21 cellular contexts compared by ENCODE assay signal in the genomic region with DNA sequence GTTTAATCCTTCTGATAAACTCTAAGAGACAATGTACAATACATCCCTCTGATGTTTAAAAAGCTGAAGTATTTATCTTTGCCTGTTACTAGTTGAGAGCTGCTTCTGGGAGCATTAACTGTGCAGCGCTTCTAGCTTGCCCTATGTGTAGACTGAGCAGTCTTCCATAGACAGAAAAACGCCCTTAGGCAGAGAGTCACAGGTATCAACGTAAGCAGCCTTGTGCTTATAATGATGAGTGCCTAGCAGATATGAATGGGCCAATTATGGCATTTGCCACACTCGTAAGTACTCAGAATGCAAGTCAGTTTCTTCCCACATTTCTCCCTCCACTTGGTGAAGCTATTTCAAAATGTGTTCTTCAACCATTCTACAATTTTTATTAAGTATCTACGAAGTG.
"Had no signal": no experiment of that assay in that cellular context is flagged by ENCODE, and none has a peak within 500 bp of the region (broad histone marks: within the 10 kb centered on the region; RNA-seq: fewer than 3 reads in every experiment).

No MANE protein-coding gene starts in this region.

- DNase-seq: effector CD8-positive, alpha-beta T cell; endodermal cell; foreskin fibroblast; gastrocnemius medialis; head of caudate nucleus; left ventricle myocardium superior; lower lobe of right lung; naive thymus-derived CD4-positive, alpha-beta T cell; right lobe of liver; small intestine; stimulated activated CD4-positive, alpha-beta T cell treated with anti-CD3 and anti-CD28 coated beads, Interleukin-15, amount 100 ng/mL, for 24 hours; stimulated activated CD4-positive, alpha-beta T cell treated with anti-CD3 and anti-CD28 coated beads, Interleukin-2, amount 100 ng/mL, for 48 hours; stimulated activated naive B cell treated with anti-CD40 and anti-IgM and Interleukin-4, amounts not matched to agents 10 μg/mL and 1 μg/mL and 100 μg/mL, for 72 hours; upper lobe of right lung; uterus had no signal

- H3K4me3 Mint-ChIP-seq: dendritic cell treated with granulocyte-macrophage colony-stimulating factor and Interleukin-4, amounts not matched to agents 40 ng/mL and 50 ng/mL, for 4 days; endodermal cell; naive thymus-derived CD4-positive, alpha-beta T cell; nephron; neural progenitor cell; stimulated activated naive B cell treated with anti-CD40 and anti-IgM and Interleukin-4, amounts not matched to agents 10 μg/mL and 1 μg/mL and 100 μg/mL, for 72 hours; stimulated activated naive CD8-positive, alpha-beta T cell treated with anti-CD3 and anti-CD28 coated beads, Interleukin-15, Interleukin-2, amounts not matched to agents 100 ng/mL and 50 ng/mL, for 24 hours had no signal

- H3K4me1 Mint-ChIP-seq: endodermal cell; naive thymus-derived CD4-positive, alpha-beta T cell; stimulated activated naive B cell treated with anti-CD40 and anti-IgM and Interleukin-4, amounts not matched to agents 10 μg/mL and 1 μg/mL and 100 μg/mL, for 72 hours had no signal

- ATAC-seq: esophagus mucosa; gastrocnemius medialis; left ventricle myocardium superior; lower lobe of right lung; naive thymus-derived CD4-positive, alpha-beta T cell; right lobe of liver; stimulated activated naive B cell treated with anti-CD40 and anti-IgM and Interleukin-4, amounts not matched to agents 10 μg/mL and 1 μg/mL and 100 μg/mL, for 72 hours; upper lobe of right lung had no signal

- H3K27ac Mint-ChIP-seq: dendritic cell treated with granulocyte-macrophage colony-stimulating factor and Interleukin-4, amounts not matched to agents 40 ng/mL and 50 ng/mL, for 4 days; endodermal cell; naive thymus-derived CD4-positive, alpha-beta T cell; nephron; neural progenitor cell; progenitor cell of endocrine pancreas; stimulated activated naive B cell treated with anti-CD40 and anti-IgM and Interleukin-4, amounts not matched to agents 10 μg/mL and 1 μg/mL and 100 μg/mL, for 72 hours; stimulated activated naive CD8-positive, alpha-beta T cell treated with anti-CD3 and anti-CD28 coated beads, Interleukin-15, Interleukin-2, amounts not matched to agents 100 ng/mL and 50 ng/mL, for 24 hours had no signal

- H3K9me3 Mint-ChIP-seq: dendritic cell treated with granulocyte-macrophage colony-stimulating factor and Interleukin-4, amounts not matched to agents 40 ng/mL and 50 ng/mL, for 4 days; endodermal cell; neural progenitor cell; stimulated activated naive CD8-positive, alpha-beta T cell treated with anti-CD3 and anti-CD28 coated beads, Interleukin-15, Interleukin-2, amounts not matched to agents 100 ng/mL and 50 ng/mL, for 24 hours had no signal

- H3K36me3 Mint-ChIP-seq: naive thymus-derived CD4-positive, alpha-beta T cell; neural progenitor cell; stimulated activated naive B cell treated with anti-CD40 and anti-IgM and Interleukin-4, amounts not matched to agents 10 μg/mL and 1 μg/mL and 100 μg/mL, for 72 hours had no signal

- H3K27me3 Mint-ChIP-seq: dendritic cell treated with granulocyte-macrophage colony-stimulating factor and Interleukin-4, amounts not matched to agents 40 ng/mL and 50 ng/mL, for 4 days; naive thymus-derived CD4-positive, alpha-beta T cell; progenitor cell of endocrine pancreas; stimulated activated naive B cell treated with anti-CD40 and anti-IgM and Interleukin-4, amounts not matched to agents 10 μg/mL and 1 μg/mL and 100 μg/mL, for 72 hours; stimulated activated naive CD8-positive, alpha-beta T cell treated with anti-CD3 and anti-CD28 coated beads, Interleukin-15, Interleukin-2, amounts not matched to agents 100 ng/mL and 50 ng/mL, for 24 hours had no signal
